Comparison of ENCODE assay signal across 1 cellular context in genomic region chr2:65430515-65431416, GRCh38.
A peak's percentile ranks its signal among the peaks of the same experiment; 100 is the strongest.
TF ChIP-seq lines count a peak whose summit lies in the region.

No MANE protein-coding gene starts in this region.

TF ChIP-seq in IMR-90, 13 proteins besides CTCF, POLR2A, EP300 and RAD21:
- TF ChIP-seq BHLHE40 (IDR thresholded peaks at IDR 0.05; ENCODE audit: low read depth, low read length) = peak; percentile 61; the same call in 1 of the 2 replicates
- TF ChIP-seq RCOR1 (IDR thresholded peaks at IDR 0.05; ENCODE audit: insufficient replicate concordance, low read length) = no peak
- 0 out of 2 replicates have a peak, but pooled peaks have one; percentile 13 for TF ChIP-seq USF2 (IDR thresholded peaks at IDR 0.05; ENCODE audit: low read depth, low read length)
